In genomic region chr15:59380902-59381610, GRCh38 we compare ENCODE assay signal across 30 cellular contexts. TPM values are rescaled to one million over a fixed set of nuclear protein-coding genes. Genes with fewer than 3 reads are reported as not detected.
DNase-seq lines count a peak whose midpoint lies in the region; ATAC-seq, FAIRE-seq and TF ChIP-seq lines count a peak whose summit lies in the region.
"Had no signal": no experiment of that assay in that cellular context is flagged by ENCODE, and none has a peak within 500 bp of the region (broad histone marks: within the 10 kb centered on the region; RNA-seq: fewer than 3 reads in every experiment).

No MANE protein-coding gene starts in this region.

- no peak overlapping the region for H3K4me2 ChIP-seq in H1 (ENCODE audit: insufficient read depth in 1 of 2, low read depth in 2 of 2, low read length in 2 of 2)

- no peak for TF ChIP-seq POLR2A in H1 (IDR thresholded peaks at IDR 0.05; ENCODE audit: control extremely low read depth in 1 of 2, low read depth in 2 of 2, low read length in 2 of 2)

- no peak overlapping the region for H3K4me3 ChIP-seq in Caco-2 (ENCODE audit: low read depth, low read length)
- no peak overlapping the region for H3K4me3 ChIP-seq in H1 (ENCODE audit: extremely low read depth in 1 of 4, insufficient read depth in 2 of 4, low read depth in 3 of 4, low read length in 4 of 4)
- H3K4me3 ChIP-seq: breast epithelium, Peyer's patch had no signal

- no peak overlapping the region for H3K9ac ChIP-seq in H1 (replicated peaks in 1 of 4; ENCODE audit: extremely low read depth in 1 of 4, low read depth in 3 of 4, low read length in 3 of 4)

- no peak overlapping the region for H3K18ac ChIP-seq in H1 (ENCODE audit: extremely low read depth, low read length)

- no peaks in the 10 kb centered on the region for H3K9me3 Mint-ChIP-seq in Caco-2 (ENCODE audit: unreplicated experiment)
- H3K9me3 Mint-ChIP-seq: activated CD4-positive, alpha-beta memory T cell treated with anti-CD3 and anti-CD28 coated beads for 36 hours; activated naive CD4-positive, alpha-beta T cell treated with anti-CD3 and anti-CD28 coated beads, Interleukin-2, amount 50 U/mL, for 24 hours; memory B cell had no signal

- H3K79me2 ChIP-seq in H1 (ENCODE audit: control insufficient read depth in 1 of 2, insufficient read depth in 2 of 2, low read length in 2 of 2): no peaks in the 10 kb centered on the region

- no peak for ATAC-seq in GM21381 (IDR thresholded peaks at IDR 0.05; ENCODE audit: unreplicated experiment)
- ATAC-seq in SK-N-SH treated with all-trans-retinoic acid at 6 μM for 48 hours: no peak
- ATAC-seq: foreskin keratinocyte had no signal

- no peak overlapping the region for H3K56ac ChIP-seq in H1 (replicated peaks; ENCODE audit: insufficient read length, low read depth, low read length)

- H4K20me1 ChIP-seq in H1 (replicated peaks in 1 of 2; ENCODE audit: control insufficient read depth in 1 of 2, insufficient read depth in 2 of 2, low read length in 2 of 2): no peaks in the 10 kb centered on the region

- no peaks in the 10 kb centered on the region for H3K27me3 Mint-ChIP-seq in Caco-2 (ENCODE audit: insufficient read depth, unreplicated experiment)
- H3K27me3 Mint-ChIP-seq: activated CD4-positive, alpha-beta memory T cell treated with anti-CD3 and anti-CD28 coated beads for 36 hours; activated naive CD4-positive, alpha-beta T cell treated with anti-CD3 and anti-CD28 coated beads, Interleukin-2, amount 50 U/mL, for 24 hours; memory B cell had no signal

- no peak overlapping the region for H4K91ac ChIP-seq in H1 (replicated peaks; ENCODE audit: insufficient read length, low read length)

- H2BK120ac ChIP-seq in H1 (replicated peaks; ENCODE audit: low read depth, low read length): no peak overlapping the region

- no peak for FAIRE-seq in H1 (lab: Jason Lieb, UNC)
- FAIRE-seq: colon, GM18507, TTC549 had no signal

- H3K27me3 ChIP-seq in Caco-2 (replicated peaks; ENCODE audit: control insufficient read depth, insufficient read depth, low read length): no peaks in the 10 kb centered on the region
- H3K27me3 ChIP-seq in H1 (replicated peaks in 1 of 4; ENCODE audit: control insufficient read depth in 3 of 4, extremely low read depth in 1 of 4, insufficient read depth in 3 of 4, low read length in 3 of 4): no peaks in the 10 kb centered on the region
- H3K27me3 ChIP-seq: breast epithelium, foreskin keratinocyte, Peyer's patch had no signal

- TF ChIP-seq EP300 in H1 (IDR thresholded peaks at IDR 0.05; ENCODE audit: borderline replicate concordance in 1 of 2, low read depth in 2 of 2, low read length in 2 of 2): no peak

- no peak overlapping the region for H2BK20ac ChIP-seq in H1 (ENCODE audit: low read length)

- H3K9me3 ChIP-seq in Caco-2: no peaks in the 10 kb centered on the region
- H3K9me3 ChIP-seq in H1 (ENCODE audit: insufficient read depth in 2 of 2, low read depth in 1 of 2, low read length in 1 of 2): no peaks in the 10 kb centered on the region
- H3K9me3 ChIP-seq: breast epithelium, Peyer's patch had no signal

- peaks cover 7% of the 10 kb centered on the region for H3K36me3 Mint-ChIP-seq in Caco-2 (ENCODE audit: insufficient read depth, unreplicated experiment)
- H3K36me3 Mint-ChIP-seq: activated CD4-positive, alpha-beta memory T cell treated with anti-CD3 and anti-CD28 coated beads for 36 hours; activated naive CD4-positive, alpha-beta T cell treated with anti-CD3 and anti-CD28 coated beads, Interleukin-2, amount 50 U/mL, for 24 hours; CD4-positive, alpha-beta memory T cell had no signal

- no peak overlapping the region for H2BK5ac ChIP-seq in H1 (ENCODE audit: low read depth, low read length)

- no peak overlapping the region for H3K27ac ChIP-seq in H1 (ENCODE audit: low read depth, low read length)
- H3K27ac ChIP-seq: breast epithelium, foreskin keratinocyte had no signal

- H4K8ac ChIP-seq in H1 (ENCODE audit: extremely low read depth, insufficient read depth, low read length): no peak overlapping the region

- DNase-seq in Caco-2: peak; percentile 89 to 94
- peak; percentile 93 for DNase-seq in HT-29 (ENCODE audit: low spot score)
- DNase-seq in H1 (ENCODE audit: low read depth in 1 of 2, low spot score in 2 of 2): no peak
- peak; percentile 16 for DNase-seq in mucosa of gallbladder (ENCODE audit: low spot score)
- no peak for DNase-seq in UCSD-AML1 (lab: John Stamatoyannopoulos, UW; ENCODE audit: unreplicated experiment)
- no peak for DNase-seq in putamen (ENCODE audit: low spot score)
- DNase-seq: activated CD4-positive, alpha-beta memory T cell treated with anti-CD3 and anti-CD28 coated beads for 36 hours; activated CD4-positive, CD25-positive, alpha-beta regulatory T cell treated with anti-CD3 and anti-CD28 coated beads, Interleukin-2, amount 50 U/mL, for 72 hours; activated CD8-positive, alpha-beta memory T cell treated with anti-CD3 and anti-CD28 coated beads, Interleukin-2, amount 50 U/mL, for 4 hours; AML-193; CD4-positive, alpha-beta memory T cell; effector CD8-positive, alpha-beta T cell; erythroblast; foreskin keratinocyte; NCI-H1048; NCI-H1694 treated with DMSO at 0.1 percent for 48 hours; NCI-H2171; NCI-H524; nucleus accumbens; SIG-M5; stimulated activated naive CD4-positive, alpha-beta T cell treated with Interleukin-2 at 50 U/mL for 16 hours had no signal

- no peak overlapping the region for H3K4ac ChIP-seq in H1 (replicated peaks; ENCODE audit: insufficient read length, low read depth, low read length)

- peaks cover 7% of the 10 kb centered on the region for H3K4me1 Mint-ChIP-seq in Caco-2 (ENCODE audit: low read depth, unreplicated experiment)
- H3K4me1 Mint-ChIP-seq: activated naive CD4-positive, alpha-beta T cell treated with anti-CD3 and anti-CD28 coated beads, Interleukin-2, amount 50 U/mL, for 24 hours; memory B cell had no signal

- intact Hi-C loops in Caco-2 (cut with micrococcal nuclease; ENCODE audit: unreplicated experiment): no loop called here

- no peak overlapping the region for H2AFZ ChIP-seq in H1 (ENCODE audit: low read length)

- no peak overlapping the region for H3K23ac ChIP-seq in H1 (ENCODE audit: insufficient read length)

- H3K27ac Mint-ChIP-seq in Caco-2 (ENCODE audit: unreplicated experiment): peak overlapping the region; percentile 91
- H3K27ac Mint-ChIP-seq: activated CD4-positive, alpha-beta memory T cell treated with anti-CD3 and anti-CD28 coated beads for 36 hours; activated naive CD4-positive, alpha-beta T cell treated with anti-CD3 and anti-CD28 coated beads, Interleukin-2, amount 50 U/mL, for 24 hours; CD4-positive, alpha-beta memory T cell; memory B cell had no signal

- H3K4me3 Mint-ChIP-seq in Caco-2 (ENCODE audit: unreplicated experiment): peak overlapping the region; percentile 60
- H3K4me3 Mint-ChIP-seq: activated CD4-positive, alpha-beta memory T cell treated with anti-CD3 and anti-CD28 coated beads for 36 hours; activated naive CD4-positive, alpha-beta T cell treated with anti-CD3 and anti-CD28 coated beads, Interleukin-2, amount 50 U/mL, for 24 hours; CD4-positive, alpha-beta memory T cell; memory B cell had no signal

- H3K4me1 ChIP-seq in Caco-2: peaks cover 40% of the 10 kb centered on the region
- peaks cover 0 to 2% (median 0%) of the 10 kb centered on the region in 4 experiments; a peak in 1 of 7 replicates for H3K4me1 ChIP-seq in H1 (replicated peaks in 1 of 4; ENCODE audit: control insufficient read depth in 3 of 4, insufficient read depth in 4 of 4, low read length in 3 of 4)
- H3K4me1 ChIP-seq: breast epithelium, foreskin keratinocyte, Peyer's patch had no signal

- WGBS in H1 (ENCODE audit: extremely low coverage in 1 of 2, insufficient coverage in 1 of 2, insufficient read length in 1 of 2, insufficient replicate concordance in 2 of 2, low coverage in 1 of 2, low lambda C conversion rate in 2 of 2, missing lambda C conversion rate in 1 of 2), 2 experiments: 70% methylated on average over 7 of the region's 7 CpGs; no CpG with 5 or more reads in 1 of the 2 experiments

- H4K5ac ChIP-seq in H1 (ENCODE audit: insufficient read length, low read depth, low read length): no peak overlapping the region

- no peaks in the 10 kb centered on the region for H3K23me2 ChIP-seq in H1 (ENCODE audit: low read depth, low read length)

- H2BK12ac ChIP-seq in H1 (ENCODE audit: low read depth, low read length): no peak overlapping the region

- no peak overlapping the region for H2BK15ac ChIP-seq in H1 (ENCODE audit: low read length)

- TF ChIP-seq CTCF in Caco-2 (IDR thresholded peaks at IDR 0.05; ENCODE audit: insufficient read depth in 1 of 2, low read depth in 1 of 2, low read length in 1 of 2, severe bottlenecking in 1 of 2, unreplicated experiment in 1 of 2): no peak
- no peak for TF ChIP-seq CTCF in H1 (IDR thresholded peaks at IDR 0.05; ENCODE audit: control extremely low read depth in 1 of 3, insufficient read depth in 1 of 3, low read depth in 1 of 3, low read length in 3 of 3)

- BruUV-seq in Caco-2 (replicated peaks; lab: Mats Ljungman, UMichigan): TSS peak; percentile 83

- TF ChIP-seq RAD21 in H1 (IDR thresholded peaks at IDR 0.05 in 1 of 2, conservative IDR thresholded peaks at IDR 0.05 in 1 of 2; ENCODE audit: low read depth in 2 of 2, low read length in 2 of 2): no peak

- H3K36me3 ChIP-seq in Caco-2 (ENCODE audit: control insufficient read depth, insufficient read depth, low read length) (no peaks in the 10 kb centered on the region), H1 (ENCODE audit: control insufficient read depth in 2 of 4, insufficient read depth in 4 of 4, low read length in 3 of 4) (peaks cover 0 to 4% (median 0%) of the 10 kb centered on the region in 4 experiments; a peak in 1 of 8 replicates)
- H3K36me3 ChIP-seq: breast epithelium, Peyer's patch had no signal

- CTCF ChIA-PET in Caco-2 (lab: Charles Lee) (interaction anchor here (1.1 to 1.2 kb wide), 2 partner anchors 8 to 134 kb away, joined by 3 to 4 read pairs; partner anchors contain the start of gene MYO1E), H1 (lab: Charles Lee; ENCODE audit: partially characterized antibody) (interaction anchor here (1.0 to 1.8 kb wide), 4 partner anchors 21 to 134 kb away, joined by 3 to 9 read pairs (median 4); no protein-coding TSS in a partner anchor)

- POLR2A ChIA-PET in Caco-2 (lab: Charles Lee): interaction anchor here (0.7 to 1.3 kb wide), 2 partner anchors 8 to 125 kb away, joined by 5 to 35 read pairs; partner anchors contain the start of gene MYO1E
- POLR2A ChIA-PET in H1 (lab: Charles Lee; ENCODE audit: partially characterized antibody): interaction anchor here (0.7 to 2.1 kb wide), 3 partner anchors 9 to 206 kb away, joined by 3 to 5 read pairs (median 3); partner anchors contain the start of gene MYO1E

- no peaks in the 10 kb centered on the region for H3K79me1 ChIP-seq in H1 (ENCODE audit: low read depth, low read length)

- H3K14ac ChIP-seq in H1 (ENCODE audit: insufficient read length): no peak overlapping the region

- H2AK5ac ChIP-seq in H1 (ENCODE audit: low read depth, low read length): no peak overlapping the region

RNA-seq across cellular contexts. Expression of gene MYO1E, which starts 8.4 kb away (rescaled TPM):
- total RNA-seq in Caco-2 (2022): 182 and 187 TPM in 2 replicates
- 77.4 and 86.2 TPM in 2 replicates for total RNA-seq in HT-29 (2014; rRNA removed; shearing (Covaris generic))
- total RNA-seq in H1 (2021; fragmentation: NEBNext Ultra II Directional; extraction: Animal tissue kit (Norgen Biotek cat#: 25700)): 138 and 142 TPM in 2 replicates
- 19.6 and 43.4 TPM in 2 replicates for polyA plus RNA-seq in H1 (2011; rRNA removed)
- polyA plus RNA-seq in H1 (2011; cell fraction: cytosol; rRNA removed): 35.3 TPM
- 42.3 TPM for polyA plus RNA-seq in H1 (2011; cell fraction: nucleus; rRNA removed)
- polyA plus RNA-seq in H1 (2012, experiment 1 of 2): 38.4 to 60.6 TPM (median 45.1 TPM) in 4 replicates
- polyA plus RNA-seq in H1 (2012, experiment 2 of 2): 10.3 TPM
- 26.3 TPM for polyA plus RNA-seq in H1 (2013, experiment 1 of 2)
- 28.6 TPM for polyA plus RNA-seq in H1 (2013, experiment 2 of 2)
- 61.0 and 87.1 TPM in 2 replicates for polyA minus RNA-seq in H1 (2011; rRNA and poly(A)+ RNA removed)
- polyA minus RNA-seq in H1 (2011; cell fraction: cytosol; rRNA and poly(A)+ RNA removed): 40.8 TPM
- polyA minus RNA-seq in H1 (2011; cell fraction: nucleus; rRNA and poly(A)+ RNA removed): 110 TPM
- total RNA-seq in mucosa of gallbladder: 204 TPM
- polyA plus RNA-seq: CD4-positive, alpha-beta memory T cell had no signal

RNA-seq across cellular contexts. Expression of gene FAM81A, which starts 56.9 kb away (rescaled TPM):
- total RNA-seq in Caco-2 (2022) (2.4 and 6.8 TPM in 2 replicates), mucosa of gallbladder (2.8 TPM)
- 12.3 and 17.9 TPM in 2 replicates for total RNA-seq in HT-29 (2014; rRNA removed; shearing (Covaris generic))
- total RNA-seq in H1 (2021; fragmentation: NEBNext Ultra II Directional; extraction: Animal tissue kit (Norgen Biotek cat#: 25700)): 2.0 and 3.0 TPM in 2 replicates
- 0.30 and 0.56 TPM in 2 replicates for polyA plus RNA-seq in H1 (2011; rRNA removed)
- 0.30 TPM for polyA plus RNA-seq in H1 (2011; cell fraction: cytosol; rRNA removed)
- 1.4 TPM for polyA plus RNA-seq in H1 (2011; cell fraction: nucleus; rRNA removed)
- polyA plus RNA-seq in H1 (2012, experiment 1 of 2): 0.69 to 1.4 TPM (median 0.87 TPM) in 4 replicates
- 0.07 TPM for polyA plus RNA-seq in H1 (2012, experiment 2 of 2)
- 0.59 TPM for polyA plus RNA-seq in H1 (2013, experiment 1 of 2)
- polyA plus RNA-seq in H1 (2013, experiment 2 of 2): 1.4 TPM
- polyA minus RNA-seq in H1 (2011; rRNA and poly(A)+ RNA removed): 0.35 TPM in 1 of 2 replicates, not detected in the other
- polyA minus RNA-seq in H1 (2011; cell fraction: cytosol; rRNA and poly(A)+ RNA removed): not detected
- 1.2 TPM for polyA minus RNA-seq in H1 (2011; cell fraction: nucleus; rRNA and poly(A)+ RNA removed)
- total RNA-seq: activated CD4-positive, alpha-beta memory T cell treated with anti-CD3 and anti-CD28 coated beads for 36 hours; CD4-positive, alpha-beta memory T cell had no signal
- polyA plus RNA-seq: CD4-positive, alpha-beta memory T cell had no signal

Comparison
In these comparisons a context has a peak if more than half of its experiments do, and no peak if none do; other contexts are left out.
1. DNase-seq: peak in Caco-2 (2 of 2), HT-29 (single experiment) and mucosa of gallbladder (single experiment); none in H1 (0 of 2), UCSD-AML1 (single experiment) and putamen (single experiment).